In the genomic region with DNA sequence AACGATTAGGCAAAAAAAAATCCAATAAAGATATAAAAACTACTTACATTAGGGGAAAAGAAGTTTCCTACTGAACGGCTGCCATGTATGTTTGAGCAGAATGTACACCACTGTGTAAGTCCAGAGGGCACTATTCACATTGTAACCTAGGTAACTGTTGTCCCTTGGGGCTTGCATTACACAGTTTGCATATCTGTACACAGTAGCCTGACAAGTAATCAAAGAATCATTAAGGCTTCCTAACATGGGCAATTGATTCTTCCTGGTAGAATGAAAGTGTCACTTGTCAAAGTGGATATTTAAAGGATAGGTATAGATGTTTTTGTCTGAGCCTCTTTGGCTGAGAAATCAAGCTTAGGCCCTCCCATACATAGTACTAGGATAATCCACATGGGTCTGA, we compare ENCODE assay signal across 1 cellular context.
TF ChIP-seq lines count a peak whose summit lies in the region.

No MANE protein-coding gene starts in this region.

TF ChIP-seq in GM12878, 131 proteins besides CTCF, POLR2A, EP300 and RAD21 (continues in another document):
- TF ChIP-seq, protein P1, sequence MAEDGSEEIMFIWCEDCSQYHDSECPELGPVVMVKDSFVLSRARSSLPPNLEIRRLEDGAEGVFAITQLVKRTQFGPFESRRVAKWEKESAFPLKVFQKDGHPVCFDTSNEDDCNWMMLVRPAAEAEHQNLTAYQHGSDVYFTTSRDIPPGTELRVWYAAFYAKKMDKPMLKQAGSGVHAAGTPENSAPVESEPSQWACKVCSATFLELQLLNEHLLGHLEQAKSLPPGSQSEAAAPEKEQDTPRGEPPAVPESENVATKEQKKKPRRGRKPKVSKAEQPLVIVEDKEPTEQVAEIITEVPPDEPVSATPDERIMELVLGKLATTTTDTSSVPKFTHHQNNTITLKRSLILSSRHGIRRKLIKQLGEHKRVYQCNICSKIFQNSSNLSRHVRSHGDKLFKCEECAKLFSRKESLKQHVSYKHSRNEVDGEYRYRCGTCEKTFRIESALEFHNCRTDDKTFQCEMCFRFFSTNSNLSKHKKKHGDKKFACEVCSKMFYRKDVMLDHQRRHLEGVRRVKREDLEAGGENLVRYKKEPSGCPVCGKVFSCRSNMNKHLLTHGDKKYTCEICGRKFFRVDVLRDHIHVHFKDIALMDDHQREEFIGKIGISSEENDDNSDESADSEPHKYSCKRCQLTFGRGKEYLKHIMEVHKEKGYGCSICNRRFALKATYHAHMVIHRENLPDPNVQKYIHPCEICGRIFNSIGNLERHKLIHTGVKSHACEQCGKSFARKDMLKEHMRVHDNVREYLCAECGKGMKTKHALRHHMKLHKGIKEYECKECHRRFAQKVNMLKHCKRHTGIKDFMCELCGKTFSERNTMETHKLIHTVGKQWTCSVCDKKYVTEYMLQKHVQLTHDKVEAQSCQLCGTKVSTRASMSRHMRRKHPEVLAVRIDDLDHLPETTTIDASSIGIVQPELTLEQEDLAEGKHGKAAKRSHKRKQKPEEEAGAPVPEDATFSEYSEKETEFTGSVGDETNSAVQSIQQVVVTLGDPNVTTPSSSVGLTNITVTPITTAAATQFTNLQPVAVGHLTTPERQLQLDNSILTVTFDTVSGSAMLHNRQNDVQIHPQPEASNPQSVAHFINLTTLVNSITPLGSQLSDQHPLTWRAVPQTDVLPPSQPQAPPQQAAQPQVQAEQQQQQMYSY (CRISPR knock-in tag; IDR thresholded peaks at IDR 0.05): no peak
- TF ChIP-seq SREBF2 (IDR thresholded peaks at IDR 0.05; ENCODE audit: low read length) (no peak), MEF2B (IDR thresholded peaks at IDR 0.05; ENCODE audit: partially characterized antibody, poor library complexity, severe bottlenecking) (peak; percentile 93), MYC (IDR thresholded peaks at IDR 0.05; ENCODE audit: insufficient read depth, insufficient read length, insufficient replicate concordance, low read length, severe bottlenecking) (no peak), RFX5 (IDR thresholded peaks at IDR 0.05; ENCODE audit: low read depth, low read length) (no peak), MLLT1 (IDR thresholded peaks at IDR 0.05) (no peak), PML (IDR thresholded peaks at IDR 0.05; ENCODE audit: low read length) (no peak), RCOR1 (conservative IDR thresholded peaks at IDR 0.05; ENCODE audit: low read depth, low read length) (no peak), IKZF1 (conservative IDR thresholded peaks at IDR 0.05) (no peak; the same call in 1 of the 2 replicates), PKNOX1 (IDR thresholded peaks at IDR 0.05) (peak; percentile 56; the same call in 1 of the 2 replicates), PBX3 (IDR thresholded peaks at IDR 0.05; ENCODE audit: insufficient replicate concordance, low read depth, low read length) (no peak), BMI1 (IDR thresholded peaks at IDR 0.05; ENCODE audit: borderline replicate concordance) (peak; percentile 73; the same call in 1 of the 2 replicates), RUNX3 (IDR thresholded peaks at IDR 0.05; ENCODE audit: low read length) (no peak), CBX3 (IDR thresholded peaks at IDR 0.05; ENCODE audit: borderline replicate concordance, low read depth) (no peak), NBN (IDR thresholded peaks at IDR 0.05) (no peak), FOXM1 (IDR thresholded peaks at IDR 0.05; ENCODE audit: low read depth, low read length) (no peak), SPI1 (IDR thresholded peaks at IDR 0.05; ENCODE audit: borderline replicate concordance, insufficient read depth, low read depth, low read length) (no peak), HDGF (IDR thresholded peaks at IDR 0.05) (no peak), ESRRA (IDR thresholded peaks at IDR 0.05; ENCODE audit: low read length) (no peak), MXI1 (IDR thresholded peaks at IDR 0.05; ENCODE audit: low read depth, low read length) (0 out of 2 replicates have a peak, but pooled peaks have one; percentile 29), ZNF384 (IDR thresholded peaks at IDR 0.05; ENCODE audit: borderline replicate concordance, low read depth, low read length) (no peak), ZNF622 (IDR thresholded peaks at IDR 0.05) (no peak), NR2C2 (IDR thresholded peaks at IDR 0.05; ENCODE audit: borderline replicate concordance, control insufficient read depth, insufficient read length, low read depth) (no peak), MTA3 (IDR thresholded peaks at IDR 0.05; ENCODE audit: borderline replicate concordance, low read length) (0 out of 2 replicates have a peak, but pooled peaks have one; percentile 34), IRF4 (IDR thresholded peaks at IDR 0.05; ENCODE audit: low read depth, low read length) (no peak), LARP7 (IDR thresholded peaks at IDR 0.05) (no peak), SMC3 (IDR thresholded peaks at IDR 0.05; ENCODE audit: borderline replicate concordance, low read length) (no peak), KDM1A (IDR thresholded peaks at IDR 0.05; ENCODE audit: borderline replicate concordance) (no peak), HCFC1 (IDR thresholded peaks at IDR 0.05; ENCODE audit: low read length) (no peak), ZBTB11 (CRISPR knock-in tag; IDR thresholded peaks at IDR 0.05) (no peak), POU2F2 (IDR thresholded peaks at IDR 0.05; ENCODE audit: borderline replicate concordance, low read depth, low read length) (peak; percentile 81; the same call in 1 of the 3 replicates)
- TF ChIP-seq, protein P2, sequence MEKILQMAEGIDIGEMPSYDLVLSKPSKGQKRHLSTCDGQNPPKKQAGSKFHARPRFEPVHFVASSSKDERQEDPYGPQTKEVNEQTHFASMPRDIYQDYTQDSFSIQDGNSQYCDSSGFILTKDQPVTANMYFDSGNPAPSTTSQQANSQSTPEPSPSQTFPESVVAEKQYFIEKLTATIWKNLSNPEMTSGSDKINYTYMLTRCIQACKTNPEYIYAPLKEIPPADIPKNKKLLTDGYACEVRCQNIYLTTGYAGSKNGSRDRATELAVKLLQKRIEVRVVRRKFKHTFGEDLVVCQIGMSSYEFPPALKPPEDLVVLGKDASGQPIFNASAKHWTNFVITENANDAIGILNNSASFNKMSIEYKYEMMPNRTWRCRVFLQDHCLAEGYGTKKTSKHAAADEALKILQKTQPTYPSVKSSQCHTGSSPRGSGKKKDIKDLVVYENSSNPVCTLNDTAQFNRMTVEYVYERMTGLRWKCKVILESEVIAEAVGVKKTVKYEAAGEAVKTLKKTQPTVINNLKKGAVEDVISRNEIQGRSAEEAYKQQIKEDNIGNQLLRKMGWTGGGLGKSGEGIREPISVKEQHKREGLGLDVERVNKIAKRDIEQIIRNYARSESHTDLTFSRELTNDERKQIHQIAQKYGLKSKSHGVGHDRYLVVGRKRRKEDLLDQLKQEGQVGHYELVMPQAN (conservative IDR thresholded peaks at IDR 0.05): no peak
- TF ChIP-seq, protein P3, sequence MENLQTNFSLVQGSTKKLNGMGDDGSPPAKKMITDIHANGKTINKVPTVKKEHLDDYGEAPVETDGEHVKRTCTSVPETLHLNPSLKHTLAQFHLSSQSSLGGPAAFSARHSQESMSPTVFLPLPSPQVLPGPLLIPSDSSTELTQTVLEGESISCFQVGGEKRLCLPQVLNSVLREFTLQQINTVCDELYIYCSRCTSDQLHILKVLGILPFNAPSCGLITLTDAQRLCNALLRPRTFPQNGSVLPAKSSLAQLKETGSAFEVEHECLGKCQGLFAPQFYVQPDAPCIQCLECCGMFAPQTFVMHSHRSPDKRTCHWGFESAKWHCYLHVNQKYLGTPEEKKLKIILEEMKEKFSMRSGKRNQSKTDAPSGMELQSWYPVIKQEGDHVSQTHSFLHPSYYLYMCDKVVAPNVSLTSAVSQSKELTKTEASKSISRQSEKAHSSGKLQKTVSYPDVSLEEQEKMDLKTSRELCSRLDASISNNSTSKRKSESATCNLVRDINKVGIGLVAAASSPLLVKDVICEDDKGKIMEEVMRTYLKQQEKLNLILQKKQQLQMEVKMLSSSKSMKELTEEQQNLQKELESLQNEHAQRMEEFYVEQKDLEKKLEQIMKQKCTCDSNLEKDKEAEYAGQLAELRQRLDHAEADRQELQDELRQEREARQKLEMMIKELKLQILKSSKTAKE (IDR thresholded peaks at IDR 0.05; ENCODE audit: low read depth, poor library complexity, severe bottlenecking): no peak
- TF ChIP-seq, protein P4, sequence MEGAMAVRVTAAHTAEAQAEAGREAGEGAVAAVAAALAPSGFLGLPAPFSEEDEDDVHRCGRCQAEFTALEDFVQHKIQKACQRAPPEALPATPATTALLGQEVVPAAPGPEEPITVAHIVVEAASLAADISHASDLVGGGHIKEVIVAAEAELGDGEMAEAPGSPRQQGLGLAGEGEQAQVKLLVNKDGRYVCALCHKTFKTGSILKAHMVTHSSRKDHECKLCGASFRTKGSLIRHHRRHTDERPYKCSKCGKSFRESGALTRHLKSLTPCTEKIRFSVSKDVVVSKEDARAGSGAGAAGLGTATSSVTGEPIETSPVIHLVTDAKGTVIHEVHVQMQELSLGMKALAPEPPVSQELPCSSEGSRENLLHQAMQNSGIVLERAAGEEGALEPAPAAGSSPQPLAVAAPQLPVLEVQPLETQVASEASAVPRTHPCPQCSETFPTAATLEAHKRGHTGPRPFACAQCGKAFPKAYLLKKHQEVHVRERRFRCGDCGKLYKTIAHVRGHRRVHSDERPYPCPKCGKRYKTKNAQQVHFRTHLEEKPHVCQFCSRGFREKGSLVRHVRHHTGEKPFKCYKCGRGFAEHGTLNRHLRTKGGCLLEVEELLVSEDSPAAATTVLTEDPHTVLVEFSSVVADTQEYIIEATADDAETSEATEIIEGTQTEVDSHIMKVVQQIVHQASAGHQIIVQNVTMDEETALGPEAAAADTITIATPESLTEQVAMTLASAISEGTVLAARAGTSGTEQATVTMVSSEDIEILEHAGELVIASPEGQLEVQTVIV (IDR thresholded peaks at IDR 0.05; ENCODE audit: borderline replicate concordance, partially characterized antibody): no peak
- TF ChIP-seq, protein P5, sequence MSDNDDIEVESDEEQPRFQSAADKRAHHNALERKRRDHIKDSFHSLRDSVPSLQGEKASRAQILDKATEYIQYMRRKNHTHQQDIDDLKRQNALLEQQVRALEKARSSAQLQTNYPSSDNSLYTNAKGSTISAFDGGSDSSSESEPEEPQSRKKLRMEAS (IDR thresholded peaks at IDR 0.05; ENCODE audit: low read depth, low read length): no peak
